Comparison of ENCODE assay signal across 18 cellular contexts in the genomic region with DNA sequence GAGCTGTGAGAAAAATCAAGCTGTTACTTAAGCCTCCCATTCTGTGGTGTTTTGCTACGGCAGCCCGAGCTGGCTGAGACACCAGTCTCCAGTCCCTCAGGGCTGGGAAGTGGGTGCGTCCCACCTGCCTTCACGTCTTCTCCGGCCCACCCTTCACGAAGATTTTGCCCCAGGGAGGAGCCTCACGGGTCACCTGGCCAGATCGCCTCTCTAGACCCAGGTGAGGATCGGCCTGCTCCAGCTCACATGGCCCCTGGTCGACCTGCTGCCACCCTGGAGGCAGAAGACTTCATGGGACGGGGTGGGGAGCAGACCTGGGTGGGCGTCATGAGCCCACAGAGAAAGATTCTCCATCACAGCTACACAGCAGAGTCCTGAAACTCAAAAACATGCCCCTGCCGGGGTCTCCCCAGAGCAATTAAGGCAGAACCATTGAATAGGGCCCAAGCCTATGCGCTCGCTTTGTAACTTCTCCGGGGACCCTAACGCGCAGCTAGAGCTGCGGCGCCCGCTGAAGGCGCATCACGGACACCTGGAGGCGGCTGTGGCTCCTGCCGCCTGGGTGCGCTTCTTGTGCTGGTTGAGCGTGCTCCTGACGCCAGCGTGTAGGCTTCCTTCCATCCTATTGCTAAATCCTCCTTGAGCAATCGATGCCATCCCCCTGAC.
DNase-seq lines count a peak whose midpoint lies in the region; ATAC-seq and TF ChIP-seq lines count a peak whose summit lies in the region.
"Had no signal": no experiment of that assay in that cellular context is flagged by ENCODE, and none has a peak within 500 bp of the region (broad histone marks: within the 10 kb centered on the region; RNA-seq: fewer than 3 reads in every experiment).

No MANE protein-coding gene starts in this region.

- H3K36me3 ChIP-seq in colonic mucosa, result no peaks in the 10 kb centered on the region
- no peaks in the 10 kb centered on the region for H3K36me3 ChIP-seq in vagina

- H3K9ac ChIP-seq in colonic mucosa (ENCODE audit: low read depth in 2 of 2, low read length in 2 of 2), result no peak overlapping the region

- TF ChIP-seq CTCF in colonic mucosa (IDR thresholded peaks at IDR 0.05) (no peak), vagina (IDR thresholded peaks at IDR 0.05) (no peak)

- no peak for TF ChIP-seq POLR2A in vagina (IDR thresholded peaks at IDR 0.05)

- 91% methylated on average over 30 of the region's 30 CpGs for WGBS in right cardiac atrium

- no peaks in the 10 kb centered on the region for H3K4me1 ChIP-seq in right cardiac atrium (ENCODE audit: control insufficient read depth, insufficient read depth, low read length)
- no peaks in the 10 kb centered on the region for H3K4me1 ChIP-seq in colonic mucosa
- H3K4me1 ChIP-seq in vagina, result no peaks in the 10 kb centered on the region
- H3K4me1 ChIP-seq: A549 had no signal

- H3K27ac ChIP-seq in right cardiac atrium (ENCODE audit: low read length), result no peak overlapping the region
- H3K27ac ChIP-seq in colonic mucosa, result no peak overlapping the region
- H3K27ac ChIP-seq in vagina, result no peak overlapping the region
- H3K27ac ChIP-seq: A549, C4-2B, RWPE1 had no signal

- intact Hi-C loops in Right ventricle myocardium inferior (cut with DNase I) (no loop called here), right cardiac atrium (cut with DNase I) (no loop called here), colonic mucosa (cut with DNase I) (no loop called here), vagina (cut with DNase I) (no loop called here)

- DNase-seq in Right ventricle myocardium inferior (ENCODE audit: missing footprints), result peak; percentile 42
- DNase-seq in right cardiac atrium, result no peak
- peak; percentile 13 for DNase-seq in colonic mucosa
- peak; percentile 85 for DNase-seq in mesenteric fat pad (ENCODE audit: low spot score)
- peak; percentile 64 to 87 for DNase-seq in vagina (ENCODE audit: extremely low spot score in 2 of 2)
- DNase-seq in stimulated activated CD4-positive, alpha-beta T cell treated with anti-CD3 and anti-CD28 coated beads, Interleukin-2, amount 100 ng/mL, for 48 hours, result no peak
- DNase-seq in NCI-H2081 (lab: John Stamatoyannopoulos, UW), result no peak
- DNase-seq: COR-L47, KG1, NCI-H1092, NCI-H2107, NCI-H226, NCI-H69 had no signal

- no peak overlapping the region for H3K4me3 ChIP-seq in right cardiac atrium (ENCODE audit: low read length)
- H3K4me3 ChIP-seq in colonic mucosa, result no peak overlapping the region
- H3K4me3 ChIP-seq in vagina, result no peak overlapping the region
- H3K4me3 ChIP-seq: A549 had no signal

- ATAC-seq in Right ventricle myocardium inferior, result no peak
- ATAC-seq in right cardiac atrium, result no peak
- no peak for ATAC-seq in HG03196 (IDR thresholded peaks at IDR 0.05; ENCODE audit: unreplicated experiment)
- ATAC-seq: HCT116 had no signal

- H3K27me3 ChIP-seq in right cardiac atrium (ENCODE audit: control insufficient read depth, insufficient read depth) (no peaks in the 10 kb centered on the region), colonic mucosa (no peaks in the 10 kb centered on the region), vagina (no peaks in the 10 kb centered on the region)

- H3K9me3 ChIP-seq in right cardiac atrium (ENCODE audit: control insufficient read depth, low read length) (no peaks in the 10 kb centered on the region), colonic mucosa (no peaks in the 10 kb centered on the region), vagina (no peaks in the 10 kb centered on the region)
- H3K9me3 ChIP-seq: A549 had no signal

Comparison
In these comparisons a context has a peak if more than half of its experiments do, and no peak if none do; other contexts are left out.
1. DNase-seq: peak in Right ventricle myocardium inferior (single experiment), colonic mucosa (single experiment), mesenteric fat pad (single experiment) and vagina (2 of 2); none in right cardiac atrium (0 of 3), stimulated activated CD4-positive, alpha-beta T cell treated with anti-CD3 and anti-CD28 coated beads, Interleukin-2, amount 100 ng/mL, for 48 hours (0 of 2) and NCI-H2081 (0 of 2).